ENCODE assay signal across 8 cellular contexts in the genomic region with DNA sequence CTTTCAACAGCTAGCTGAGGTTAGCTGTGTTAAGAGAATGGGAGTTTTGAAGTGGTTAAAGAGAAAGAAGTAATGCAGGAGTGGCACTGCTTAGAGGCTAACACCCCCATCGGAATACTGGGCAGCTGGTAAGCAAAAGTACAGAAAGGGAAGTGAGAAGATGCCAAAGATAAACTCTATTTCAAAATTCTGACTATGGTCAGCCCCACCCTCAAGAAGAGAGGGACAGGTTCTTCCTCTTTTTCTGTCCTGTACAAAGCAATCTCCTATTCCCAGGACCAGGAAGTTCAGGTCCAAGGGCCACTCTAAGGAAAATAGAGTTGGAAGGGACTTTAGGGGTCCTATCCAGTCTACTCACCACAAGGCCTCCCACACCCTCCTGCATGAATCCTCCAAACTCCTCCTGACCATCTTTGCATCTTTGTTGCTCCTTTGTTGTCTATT. TPM values are rescaled to one million over a fixed set of nuclear protein-coding genes. Genes with fewer than 3 reads are reported as not detected.
DNase-seq lines count a peak whose midpoint lies in the region; ATAC-seq and TF ChIP-seq lines count a peak whose summit lies in the region.

No MANE protein-coding gene starts in this region.

- no peaks in the 10 kb centered on the region for H3K36me3 Mint-ChIP-seq in central memory CD8-positive, alpha-beta T cell (ENCODE audit: insufficient read depth)
- no peaks in the 10 kb centered on the region for H3K36me3 Mint-ChIP-seq in WTC11

- no peak for TF ChIP-seq CTCF in foreskin fibroblast (IDR thresholded peaks at IDR 0.05; ENCODE audit: low read depth, low read length)
- no peak for TF ChIP-seq CTCF in WTC11 (IDR thresholded peaks at IDR 0.05)

- DNase-seq in GF-D8 (lab: John Stamatoyannopoulos, UW) (peak; percentile 95), C1 segment of cervical spinal cord (lab: John Stamatoyannopoulos, UW) (no peak), NCI-H2081 (lab: John Stamatoyannopoulos, UW) (no peak), foreskin fibroblast (no peak), WTC11 (ENCODE audit: low spot score) (no peak)
- no peak for DNase-seq in central memory CD8-positive, alpha-beta T cell (ENCODE audit: low spot score in 2 of 2)

- no peaks in the 10 kb centered on the region for H3K9me3 Mint-ChIP-seq in central memory CD8-positive, alpha-beta T cell
- H3K9me3 Mint-ChIP-seq in WTC11, result no peaks in the 10 kb centered on the region

- no peaks in the 10 kb centered on the region for H3K27me3 Mint-ChIP-seq in central memory CD8-positive, alpha-beta T cell
- H3K27me3 Mint-ChIP-seq in WTC11 (ENCODE audit: low read depth), result no peaks in the 10 kb centered on the region

- H3K27ac Mint-ChIP-seq in central memory CD8-positive, alpha-beta T cell (ENCODE audit: low read depth), result peak overlapping the region; percentile 69
- H3K27ac Mint-ChIP-seq in WTC11, result no peak overlapping the region

- no peak overlapping the region for H3K4me3 ChIP-seq in foreskin fibroblast (ENCODE audit: low read depth in 1 of 2, low read length in 2 of 2)

- H3K4me1 Mint-ChIP-seq in central memory CD8-positive, alpha-beta T cell, result peaks cover 46% of the 10 kb centered on the region
- no peaks in the 10 kb centered on the region for H3K4me1 Mint-ChIP-seq in WTC11

- POLR2A ChIA-PET in WTC11 (lab: Charles Lee), result interaction anchor here (0.5 kb wide), 1 partner anchor 8 kb away, joined by 5 read pairs; no protein-coding TSS in a partner anchor

- CTCF ChIA-PET in WTC11 (lab: Charles Lee), result no interaction called here

- ATAC-seq in GM19467 (IDR thresholded peaks at IDR 0.05; ENCODE audit: unreplicated experiment) (peak; percentile 80), HG03469 (IDR thresholded peaks at IDR 0.05; ENCODE audit: unreplicated experiment) (peak; percentile 77), WTC11 (no peak)
- ATAC-seq in central memory CD8-positive, alpha-beta T cell (replicated peaks; ENCODE audit: extremely low read depth, poor library complexity, severe bottlenecking), result peak; percentile 65

- peak overlapping the region; percentile 12 for H3K4me3 Mint-ChIP-seq in central memory CD8-positive, alpha-beta T cell
- H3K4me3 Mint-ChIP-seq in WTC11, result no peak overlapping the region

TF ChIP-seq in WTC11, 78 proteins besides CTCF, POLR2A, EP300 and RAD21:
- TF ChIP-seq ZNF219 (CRISPR knock-in tag; IDR thresholded peaks at IDR 0.05; ENCODE audit: borderline replicate concordance), result no peak

RNA-seq across cellular contexts. Expression of a gene that starts 45.9 kb away (rescaled TPM):
- total RNA-seq in WTC11 (2021), result 2.0 to 3.3 TPM (median 2.4 TPM) in 3 replicates
